Comparison of ENCODE assay signal across 1 cellular context in the genomic region with DNA sequence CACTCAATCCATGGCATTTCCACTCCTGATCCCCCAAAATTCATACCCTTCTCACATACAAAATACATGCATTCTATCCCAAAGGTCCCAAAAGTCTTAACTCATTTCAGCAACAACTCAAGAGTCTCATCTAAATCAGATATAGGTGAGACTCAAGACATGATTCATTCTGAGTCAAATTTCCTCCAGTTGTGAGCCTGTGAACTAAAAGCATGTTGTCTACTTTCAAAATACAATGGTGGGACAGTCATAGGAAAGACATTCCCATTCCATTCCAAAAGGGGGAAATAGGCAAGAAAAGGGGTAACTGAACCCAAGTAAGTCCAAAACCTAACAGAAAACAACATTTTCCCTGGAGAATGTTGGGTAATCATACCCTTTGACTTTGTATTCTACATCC.
TF ChIP-seq lines count a peak whose summit lies in the region.

No MANE protein-coding gene starts in this region.

TF ChIP-seq in IMR-90, 13 proteins besides CTCF, POLR2A, EP300 and RAD21:
- TF ChIP-seq MAZ (IDR thresholded peaks at IDR 0.05; ENCODE audit: borderline replicate concordance, low read depth, low read length): no peak
